ENCODE assay signal across 1 cellular context in the genomic region with DNA sequence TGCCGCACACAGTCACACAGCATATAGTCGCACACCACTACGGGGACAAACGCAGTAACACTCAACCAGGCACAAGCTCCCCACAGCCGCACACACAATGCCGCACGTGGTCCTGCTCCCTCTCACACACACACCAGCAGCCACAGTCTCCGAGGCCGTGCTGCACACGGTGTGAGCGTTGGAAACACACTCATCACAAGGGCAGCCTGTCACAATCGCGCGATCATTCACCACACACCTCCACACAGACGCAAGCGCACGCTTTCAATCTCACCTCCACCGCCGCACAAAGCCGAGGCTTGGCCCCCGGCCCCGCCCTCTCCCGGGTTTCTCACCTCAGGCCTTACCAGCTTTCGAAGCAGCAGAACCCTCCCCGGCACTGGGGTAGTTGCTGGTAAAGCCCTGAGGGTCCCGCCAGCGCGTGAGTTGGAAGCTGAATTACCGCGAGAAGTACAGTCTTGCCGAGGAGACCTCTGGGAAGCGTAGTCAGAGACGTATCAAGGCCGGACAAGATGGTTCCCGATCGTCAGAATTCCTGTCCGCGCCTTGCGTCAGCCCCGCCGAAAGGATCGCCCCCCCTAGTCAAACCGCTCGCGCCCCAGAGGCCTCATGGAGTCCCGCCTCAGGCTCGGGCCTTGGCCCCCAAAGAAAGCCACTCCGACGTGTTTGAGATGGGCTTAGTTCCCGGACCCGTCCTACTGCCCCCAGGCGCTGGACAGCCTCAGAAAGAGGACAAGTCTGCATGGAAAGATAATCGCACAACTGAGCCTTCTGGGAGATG.
TF ChIP-seq lines count a peak whose summit lies in the region.

A gene (minus strand): TSS at position 423 of the 781 bp plus-strand sequence. CDS start 13,004 bp downstream, outside the sequence.

TF ChIP-seq in K562, 482 proteins besides CTCF, POLR2A, EP300 and RAD21 (continued from another document and continues in another):
- TF ChIP-seq, protein P1, sequence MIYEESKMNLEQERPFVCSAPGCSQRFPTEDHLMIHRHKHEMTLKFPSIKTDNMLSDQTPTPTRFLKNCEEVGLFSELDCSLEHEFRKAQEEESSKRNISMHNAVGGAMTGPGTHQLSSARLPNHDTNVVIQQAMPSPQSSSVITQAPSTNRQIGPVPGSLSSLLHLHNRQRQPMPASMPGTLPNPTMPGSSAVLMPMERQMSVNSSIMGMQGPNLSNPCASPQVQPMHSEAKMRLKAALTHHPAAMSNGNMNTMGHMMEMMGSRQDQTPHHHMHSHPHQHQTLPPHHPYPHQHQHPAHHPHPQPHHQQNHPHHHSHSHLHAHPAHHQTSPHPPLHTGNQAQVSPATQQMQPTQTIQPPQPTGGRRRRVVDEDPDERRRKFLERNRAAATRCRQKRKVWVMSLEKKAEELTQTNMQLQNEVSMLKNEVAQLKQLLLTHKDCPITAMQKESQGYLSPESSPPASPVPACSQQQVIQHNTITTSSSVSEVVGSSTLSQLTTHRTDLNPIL (CRISPR knock-in tag; IDR thresholded peaks at IDR 0.05), result no peak
- TF ChIP-seq, protein P2, sequence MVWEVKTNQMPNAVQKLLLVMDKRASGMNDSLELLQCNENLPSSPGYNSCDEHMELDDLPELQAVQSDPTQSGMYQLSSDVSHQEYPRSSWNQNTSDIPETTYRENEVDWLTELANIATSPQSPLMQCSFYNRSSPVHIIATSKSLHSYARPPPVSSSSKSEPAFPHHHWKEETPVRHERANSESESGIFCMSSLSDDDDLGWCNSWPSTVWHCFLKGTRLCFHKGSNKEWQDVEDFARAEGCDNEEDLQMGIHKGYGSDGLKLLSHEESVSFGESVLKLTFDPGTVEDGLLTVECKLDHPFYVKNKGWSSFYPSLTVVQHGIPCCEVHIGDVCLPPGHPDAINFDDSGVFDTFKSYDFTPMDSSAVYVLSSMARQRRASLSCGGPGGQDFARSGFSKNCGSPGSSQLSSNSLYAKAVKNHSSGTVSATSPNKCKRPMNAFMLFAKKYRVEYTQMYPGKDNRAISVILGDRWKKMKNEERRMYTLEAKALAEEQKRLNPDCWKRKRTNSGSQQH (CRISPR knock-in tag; IDR thresholded peaks at IDR 0.05), result no peak
- TF ChIP-seq ZNF644 (tag; IDR thresholded peaks at IDR 0.05; ENCODE audit: low read depth), result no peak
- peak; percentile 66 for TF ChIP-seq CEBPB (tag; IDR thresholded peaks at IDR 0.05)
- peak; percentile 6; the same call in 1 of the 2 replicates for TF ChIP-seq ARID2 (IDR thresholded peaks at IDR 0.05)
- no peak for TF ChIP-seq CREBBP (IDR thresholded peaks at IDR 0.05; ENCODE audit: low read depth, low read length)
- TF ChIP-seq HDAC1 (IDR thresholded peaks at IDR 0.05), result peak in 1 of 2 experiments; percentile 92; a peak in 2 of 4 replicates
- TF ChIP-seq TAF1 (IDR thresholded peaks at IDR 0.05; ENCODE audit: control insufficient read depth, extremely low read depth, insufficient read depth, low read length, severe bottlenecking), result peak; percentile 49
- TF ChIP-seq, protein P3, sequence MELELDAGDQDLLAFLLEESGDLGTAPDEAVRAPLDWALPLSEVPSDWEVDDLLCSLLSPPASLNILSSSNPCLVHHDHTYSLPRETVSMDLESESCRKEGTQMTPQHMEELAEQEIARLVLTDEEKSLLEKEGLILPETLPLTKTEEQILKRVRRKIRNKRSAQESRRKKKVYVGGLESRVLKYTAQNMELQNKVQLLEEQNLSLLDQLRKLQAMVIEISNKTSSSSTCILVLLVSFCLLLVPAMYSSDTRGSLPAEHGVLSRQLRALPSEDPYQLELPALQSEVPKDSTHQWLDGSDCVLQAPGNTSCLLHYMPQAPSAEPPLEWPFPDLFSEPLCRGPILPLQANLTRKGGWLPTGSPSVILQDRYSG (tag; conservative IDR thresholded peaks at IDR 0.05; ENCODE audit: low read depth), result 0 out of 2 replicates have a peak, but pooled peaks have one; percentile 30
- TF ChIP-seq, protein P4, sequence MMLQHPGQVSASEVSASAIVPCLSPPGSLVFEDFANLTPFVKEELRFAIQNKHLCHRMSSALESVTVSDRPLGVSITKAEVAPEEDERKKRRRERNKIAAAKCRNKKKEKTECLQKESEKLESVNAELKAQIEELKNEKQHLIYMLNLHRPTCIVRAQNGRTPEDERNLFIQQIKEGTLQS (IDR thresholded peaks at IDR 0.05), result peak; percentile 84
- TF ChIP-seq, protein P4 (CRISPR knock-in tag; conservative IDR thresholded peaks at IDR 0.05), result no peak
- no peak for TF ChIP-seq NFE2 (IDR thresholded peaks at IDR 0.05; ENCODE audit: low read depth)
- 0 out of 2 replicates have a peak, but pooled peaks have one; percentile 25 for TF ChIP-seq FOSL1 (tag; conservative IDR thresholded peaks at IDR 0.05)
- TF ChIP-seq, protein P5, sequence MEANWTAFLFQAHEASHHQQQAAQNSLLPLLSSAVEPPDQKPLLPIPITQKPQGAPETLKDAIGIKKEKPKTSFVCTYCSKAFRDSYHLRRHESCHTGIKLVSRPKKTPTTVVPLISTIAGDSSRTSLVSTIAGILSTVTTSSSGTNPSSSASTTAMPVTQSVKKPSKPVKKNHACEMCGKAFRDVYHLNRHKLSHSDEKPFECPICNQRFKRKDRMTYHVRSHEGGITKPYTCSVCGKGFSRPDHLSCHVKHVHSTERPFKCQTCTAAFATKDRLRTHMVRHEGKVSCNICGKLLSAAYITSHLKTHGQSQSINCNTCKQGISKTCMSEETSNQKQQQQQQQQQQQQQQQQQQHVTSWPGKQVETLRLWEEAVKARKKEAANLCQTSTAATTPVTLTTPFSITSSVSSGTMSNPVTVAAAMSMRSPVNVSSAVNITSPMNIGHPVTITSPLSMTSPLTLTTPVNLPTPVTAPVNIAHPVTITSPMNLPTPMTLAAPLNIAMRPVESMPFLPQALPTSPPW (CRISPR knock-in tag; IDR thresholded peaks at IDR 0.05), result peak; percentile 90
- TF ChIP-seq TEAD1 (CRISPR knock-in tag; IDR thresholded peaks at IDR 0.05), result peak in 1 of 2 experiments; percentile 44; a peak in 1 of 4 replicates
- TF ChIP-seq ILF3 (IDR thresholded peaks at IDR 0.05; ENCODE audit: borderline replicate concordance), result no peak
- TF ChIP-seq PTBP1 (IDR thresholded peaks at IDR 0.05; ENCODE audit: low read depth, low read length), result peak; percentile 47; the same call in 1 of the 2 replicates
- TF ChIP-seq DMBX1 (CRISPR knock-in tag; IDR thresholded peaks at IDR 0.05; ENCODE audit: borderline replicate concordance), result 0 out of 2 replicates have a peak, but pooled peaks have one; percentile 19
- TF ChIP-seq ZKSCAN1 (IDR thresholded peaks at IDR 0.05; ENCODE audit: low read depth, low read length), result 0 out of 2 replicates have a peak, but pooled peaks have one; percentile 30
- TF ChIP-seq, protein P6, sequence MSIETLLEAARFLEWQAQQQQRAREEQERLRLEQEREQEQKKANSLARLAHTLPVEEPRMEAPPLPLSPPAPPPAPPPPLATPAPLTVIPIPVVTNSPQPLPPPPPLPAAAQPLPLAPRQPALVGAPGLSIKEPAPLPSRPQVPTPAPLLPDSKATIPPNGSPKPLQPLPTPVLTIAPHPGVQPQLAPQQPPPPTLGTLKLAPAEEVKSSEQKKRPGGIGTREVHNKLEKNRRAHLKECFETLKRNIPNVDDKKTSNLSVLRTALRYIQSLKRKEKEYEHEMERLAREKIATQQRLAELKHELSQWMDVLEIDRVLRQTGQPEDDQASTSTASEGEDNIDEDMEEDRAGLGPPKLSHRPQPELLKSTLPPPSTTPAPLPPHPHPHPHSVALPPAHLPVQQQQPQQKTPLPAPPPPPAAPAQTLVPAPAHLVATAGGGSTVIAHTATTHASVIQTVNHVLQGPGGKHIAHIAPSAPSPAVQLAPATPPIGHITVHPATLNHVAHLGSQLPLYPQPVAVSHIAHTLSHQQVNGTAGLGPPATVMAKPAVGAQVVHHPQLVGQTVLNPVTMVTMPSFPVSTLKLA (conservative IDR thresholded peaks at IDR 0.05), result peak; percentile 83 to 90
- TF ChIP-seq ZSCAN32 (CRISPR knock-in tag; IDR thresholded peaks at IDR 0.05), result peak; percentile 60
- TF ChIP-seq ETV1 (tag; conservative IDR thresholded peaks at IDR 0.05; ENCODE audit: low read depth), result no peak
- TF ChIP-seq CAMTA2 (CRISPR knock-in tag; conservative IDR thresholded peaks at IDR 0.05), result no peak
- peak; percentile 17; the same call in 1 of the 2 replicates for TF ChIP-seq MAFF (IDR thresholded peaks at IDR 0.05; ENCODE audit: low read length)
- no peak for TF ChIP-seq ZNF445 (CRISPR knock-in tag; IDR thresholded peaks at IDR 0.05; ENCODE audit: low read depth)
- TF ChIP-seq KDM5B (IDR thresholded peaks at IDR 0.05; ENCODE audit: insufficient replicate concordance, low read depth, low read length), result peak; percentile 74
- no peak for TF ChIP-seq PPARD (CRISPR knock-in tag; IDR thresholded peaks at IDR 0.05)
- TF ChIP-seq, protein P7, sequence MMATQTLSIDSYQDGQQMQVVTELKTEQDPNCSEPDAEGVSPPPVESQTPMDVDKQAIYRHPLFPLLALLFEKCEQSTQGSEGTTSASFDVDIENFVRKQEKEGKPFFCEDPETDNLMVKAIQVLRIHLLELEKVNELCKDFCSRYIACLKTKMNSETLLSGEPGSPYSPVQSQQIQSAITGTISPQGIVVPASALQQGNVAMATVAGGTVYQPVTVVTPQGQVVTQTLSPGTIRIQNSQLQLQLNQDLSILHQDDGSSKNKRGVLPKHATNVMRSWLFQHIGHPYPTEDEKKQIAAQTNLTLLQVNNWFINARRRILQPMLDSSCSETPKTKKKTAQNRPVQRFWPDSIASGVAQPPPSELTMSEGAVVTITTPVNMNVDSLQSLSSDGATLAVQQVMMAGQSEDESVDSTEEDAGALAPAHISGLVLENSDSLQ (IDR thresholded peaks at IDR 0.05), result peak; percentile 66
- TF ChIP-seq SNIP1 (IDR thresholded peaks at IDR 0.05; ENCODE audit: low read depth), result no peak
- TF ChIP-seq ZNF586 (CRISPR knock-in tag; conservative IDR thresholded peaks at IDR 0.05), result no peak
- TF ChIP-seq SMAD3 (CRISPR knock-in tag; conservative IDR thresholded peaks at IDR 0.05), result no peak
- TF ChIP-seq RBM34 (IDR thresholded peaks at IDR 0.05; ENCODE audit: borderline replicate concordance, insufficient read depth, low read length), result no peak
- peak; percentile 87; the same call in 1 of the 2 replicates for TF ChIP-seq HLTF (IDR thresholded peaks at IDR 0.05)
- TF ChIP-seq CBFB (CRISPR knock-in tag; IDR thresholded peaks at IDR 0.05), result peak; percentile 72; the same call in 1 of the 2 replicates
- TF ChIP-seq, protein P8, sequence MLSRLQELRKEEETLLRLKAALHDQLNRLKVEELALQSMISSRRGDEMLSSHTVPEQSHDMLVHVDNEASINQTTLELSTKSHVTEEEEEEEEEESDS (CRISPR knock-in tag; IDR thresholded peaks at IDR 0.05), result no peak
- peak in 2 of 3 experiments; percentile 76 to 91 for TF ChIP-seq YY1 (IDR thresholded peaks at IDR 0.05; ENCODE audit: borderline replicate concordance in 1 of 3, control insufficient read depth in 1 of 3, extremely low read depth in 1 of 3, insufficient read depth in 3 of 3, insufficient read length in 1 of 3, insufficient replicate concordance in 2 of 3, low read depth in 1 of 3, low read length in 2 of 3)
- TF ChIP-seq, protein P9, sequence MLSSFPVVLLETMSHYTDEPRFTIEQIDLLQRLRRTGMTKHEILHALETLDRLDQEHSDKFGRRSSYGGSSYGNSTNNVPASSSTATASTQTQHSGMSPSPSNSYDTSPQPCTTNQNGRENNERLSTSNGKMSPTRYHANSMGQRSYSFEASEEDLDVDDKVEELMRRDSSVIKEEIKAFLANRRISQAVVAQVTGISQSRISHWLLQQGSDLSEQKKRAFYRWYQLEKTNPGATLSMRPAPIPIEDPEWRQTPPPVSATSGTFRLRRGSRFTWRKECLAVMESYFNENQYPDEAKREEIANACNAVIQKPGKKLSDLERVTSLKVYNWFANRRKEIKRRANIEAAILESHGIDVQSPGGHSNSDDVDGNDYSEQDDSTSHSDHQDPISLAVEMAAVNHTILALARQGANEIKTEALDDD (IDR thresholded peaks at IDR 0.05), result no peak
- TF ChIP-seq, protein P10, sequence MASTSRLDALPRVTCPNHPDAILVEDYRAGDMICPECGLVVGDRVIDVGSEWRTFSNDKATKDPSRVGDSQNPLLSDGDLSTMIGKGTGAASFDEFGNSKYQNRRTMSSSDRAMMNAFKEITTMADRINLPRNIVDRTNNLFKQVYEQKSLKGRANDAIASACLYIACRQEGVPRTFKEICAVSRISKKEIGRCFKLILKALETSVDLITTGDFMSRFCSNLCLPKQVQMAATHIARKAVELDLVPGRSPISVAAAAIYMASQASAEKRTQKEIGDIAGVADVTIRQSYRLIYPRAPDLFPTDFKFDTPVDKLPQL (IDR thresholded peaks at IDR 0.05; ENCODE audit: extremely low read depth, insufficient read length), result peak; percentile 31
- no peak for TF ChIP-seq POLR3A (IDR thresholded peaks at IDR 0.05; ENCODE audit: borderline replicate concordance, extremely low read depth, insufficient read depth, insufficient read length)
- peak; percentile 54; the same call in 1 of the 2 replicates for TF ChIP-seq ZNF263 (CRISPR knock-in tag; IDR thresholded peaks at IDR 0.05; ENCODE audit: borderline replicate concordance)
- TF ChIP-seq MCM7 (IDR thresholded peaks at IDR 0.05), result no peak
- TF ChIP-seq MEIS2 (IDR thresholded peaks at IDR 0.05; ENCODE audit: partially characterized antibody), result peak; percentile 10
- TF ChIP-seq ZNF3 (CRISPR knock-in tag; IDR thresholded peaks at IDR 0.05), result no peak
- TF ChIP-seq, protein P11, sequence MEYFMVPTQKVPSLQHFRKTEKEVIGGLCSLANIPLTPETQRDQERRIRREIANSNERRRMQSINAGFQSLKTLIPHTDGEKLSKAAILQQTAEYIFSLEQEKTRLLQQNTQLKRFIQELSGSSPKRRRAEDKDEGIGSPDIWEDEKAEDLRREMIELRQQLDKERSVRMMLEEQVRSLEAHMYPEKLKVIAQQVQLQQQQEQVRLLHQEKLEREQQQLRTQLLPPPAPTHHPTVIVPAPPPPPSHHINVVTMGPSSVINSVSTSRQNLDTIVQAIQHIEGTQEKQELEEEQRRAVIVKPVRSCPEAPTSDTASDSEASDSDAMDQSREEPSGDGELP (CRISPR knock-in tag; IDR thresholded peaks at IDR 0.05; ENCODE audit: borderline replicate concordance), result peak; percentile 52; the same call in 1 of the 2 replicates
